ENCODE assay signal across 25 cellular contexts in genomic region chr5:72408127-72408526, GRCh38.
DNase-seq lines count a peak whose midpoint lies in the region; ATAC-seq and TF ChIP-seq lines count a peak whose summit lies in the region.
"Had no signal": no experiment of that assay in that cellular context is flagged by ENCODE, and none has a peak within 500 bp of the region (broad histone marks: within the 10 kb centered on the region; RNA-seq: fewer than 3 reads in every experiment).

No MANE protein-coding gene starts in this region.

- H3K9me3 Mint-ChIP-seq in brain (peaks cover 0 to 8% (median 3%) of the 10 kb centered on the region in 5 experiments), neural progenitor cell (peaks cover 19% of the 10 kb centered on the region)
- H3K9me3 Mint-ChIP-seq: CD4-positive, alpha-beta T cell had no signal

- H3K9ac ChIP-seq in IMR-90 (ENCODE audit: low read depth, low read length): no peak overlapping the region
- H3K9ac ChIP-seq in neural progenitor cell: no peak overlapping the region
- H3K9ac ChIP-seq: BLaER1 treated with 17β-estradiol and CSF1 and Interleukin-3, amounts not matched to agents 10 nM and 100 nM had no signal

- no peaks in the 10 kb centered on the region for H3K79me1 ChIP-seq in IMR-90 (ENCODE audit: low read depth in 1 of 2, low read length in 2 of 2)

- H3K56ac ChIP-seq in IMR-90 (ENCODE audit: extremely low read depth, insufficient read depth, low read length): no peak overlapping the region

- no peak for DNase-seq in IMR-90
- DNase-seq in neural progenitor cell (ENCODE audit: low spot score): no peak
- no peak for DNase-seq in uterus
- no peak for DNase-seq in stimulated activated CD4-positive, alpha-beta T cell treated with anti-CD3 and anti-CD28 coated beads, Interleukin-15, amount 100 ng/mL, for 24 hours
- no peak for DNase-seq in esophagus squamous epithelium (lab: John Stamatoyannopoulos, UW)
- DNase-seq: AML-193; CD4-positive, alpha-beta T cell; COR-L47; DMS53; Karpas-422; NCI-H1105 treated with DMSO at 0.1 percent for 48 hours; NCI-H146; NCI-H1930; NCI-H2107; NCI-H446; NCI-H524 treated with DMSO at 0.1 percent for 48 hours; NCI-H774; NK-92 treated with Interleukin-12 subunit alpha and Interleukin-12 subunit beta, amount 100 ng/mL, for 24 hours; Right ventricle myocardium superior; RPMI8226 had no signal

- H3K23ac ChIP-seq in IMR-90 (ENCODE audit: low read depth, low read length): no peak overlapping the region

- BruUV-seq in IMR-90 (replicated peaks; lab: Mats Ljungman, UMichigan): no TSS peak

- H3F3A ChIP-seq in neural progenitor cell (ENCODE audit: low read depth): no peaks in the 10 kb centered on the region

- H3K4me3 Mint-ChIP-seq in brain (no peak overlapping the region), neural progenitor cell (no peak overlapping the region)
- H3K4me3 Mint-ChIP-seq: CD4-positive, alpha-beta T cell had no signal

- dilution Hi-C loops in IMR-90 (cut with HindIII; ENCODE audit: low sequenced_read_pairs, unreplicated experiment): no loop called here

- H3K27me3 Mint-ChIP-seq in brain: no peaks in the 10 kb centered on the region
- H3K27me3 Mint-ChIP-seq in neural progenitor cell (ENCODE audit: insufficient read depth, low read depth): no peaks in the 10 kb centered on the region

- H3K27me3 ChIP-seq in IMR-90 (ENCODE audit: control insufficient read depth, insufficient read depth, low read length) (no peaks in the 10 kb centered on the region), neural progenitor cell (no peaks in the 10 kb centered on the region), uterus (no peaks in the 10 kb centered on the region), esophagus squamous epithelium (no peaks in the 10 kb centered on the region)
- H3K27me3 ChIP-seq: BLaER1 treated with 17β-estradiol and CSF1 and Interleukin-3, amounts not matched to agents 10 nM and 100 nM had no signal

- peaks cover 7% of the 10 kb centered on the region for H3K4me1 ChIP-seq in IMR-90 (ENCODE audit: control insufficient read depth, insufficient read depth, low read length)
- no peaks in the 10 kb centered on the region for H3K4me1 ChIP-seq in neural progenitor cell
- no peaks in the 10 kb centered on the region for H3K4me1 ChIP-seq in uterus
- H3K4me1 ChIP-seq in esophagus squamous epithelium: peaks cover 0 to 3% (median 0%) of the 10 kb centered on the region in 3 donors
- H3K4me1 ChIP-seq: BLaER1 treated with 17β-estradiol and CSF1 and Interleukin-3, amounts not matched to agents 10 nM and 100 nM had no signal

- no peak overlapping the region for H4K91ac ChIP-seq in IMR-90 (ENCODE audit: insufficient read depth, low read depth, low read length)

- no peaks in the 10 kb centered on the region for H3K9me3 ChIP-seq in IMR-90 (ENCODE audit: control insufficient read depth, insufficient read depth, low read length)
- no peaks in the 10 kb centered on the region for H3K9me3 ChIP-seq in neural progenitor cell (ENCODE audit: low read depth)
- H3K9me3 ChIP-seq in uterus: no peaks in the 10 kb centered on the region
- H3K9me3 ChIP-seq in esophagus squamous epithelium: no peaks in the 10 kb centered on the region

- no peak overlapping the region for H2BK15ac ChIP-seq in IMR-90 (ENCODE audit: low read depth, low read length)

- H3K18ac ChIP-seq in IMR-90 (ENCODE audit: low read depth, low read length): no peak overlapping the region

- POLR2A ChIA-PET in IMR-90 (lab: Charles Lee; ENCODE audit: unreplicated experiment): no interaction called here

- no peak overlapping the region for H2BK20ac ChIP-seq in IMR-90 (ENCODE audit: low read depth, low read length)

- no peak overlapping the region for H2AFZ ChIP-seq in IMR-90 (replicated peaks; ENCODE audit: low read length, poor library complexity)
- H2AFZ ChIP-seq in neural progenitor cell (replicated peaks): no peak overlapping the region

- no peak overlapping the region for H3K4ac ChIP-seq in IMR-90 (ENCODE audit: low read depth, low read length)

- WGBS in IMR-90 (ENCODE audit: extremely low coverage in 2 of 2, insufficient read length in 1 of 2), 2 experiments: 80% methylated on average over 1 of the region's 5 CpGs; no CpG with 5 or more reads in 1 of the 2 experiments
- 79 to 91% methylated on average over 5 of the region's 5 CpGs for WGBS in esophagus squamous epithelium, 2 donors

- TF ChIP-seq RAD21 in IMR-90 (IDR thresholded peaks at IDR 0.05; ENCODE audit: low read length): no peak

- H2AK5ac ChIP-seq in IMR-90 (ENCODE audit: low read depth, low read length): no peak overlapping the region

- H3K4me2 ChIP-seq in IMR-90 (ENCODE audit: low read depth, low read length): no peak overlapping the region
- H3K4me2 ChIP-seq in neural progenitor cell: no peak overlapping the region
- H3K4me2 ChIP-seq: BLaER1 treated with 17β-estradiol and CSF1 and Interleukin-3, amounts not matched to agents 10 nM and 100 nM had no signal

- TF ChIP-seq CTCF in IMR-90 (conservative IDR thresholded peaks at IDR 0.05; ENCODE audit: low read depth, low read length): no peak
- TF ChIP-seq CTCF in brain (conservative IDR thresholded peaks at IDR 0.05): no peak
- TF ChIP-seq CTCF in neural progenitor cell (IDR thresholded peaks at IDR 0.05): no peak
- no peak for TF ChIP-seq CTCF in uterus (IDR thresholded peaks at IDR 0.05)
- TF ChIP-seq CTCF in esophagus squamous epithelium (IDR thresholded peaks at IDR 0.05): no peak

- peaks cover 18% of the 10 kb centered on the region for H3K4me1 Mint-ChIP-seq in brain
- H3K4me1 Mint-ChIP-seq in neural progenitor cell: peaks cover 34% of the 10 kb centered on the region

- no peaks in the 10 kb centered on the region for H3K36me3 ChIP-seq in IMR-90 (ENCODE audit: control insufficient read depth, insufficient read depth, low read length)
- H3K36me3 ChIP-seq in neural progenitor cell: no peaks in the 10 kb centered on the region
- H3K36me3 ChIP-seq in uterus: no peaks in the 10 kb centered on the region
- H3K36me3 ChIP-seq in esophagus squamous epithelium: no peaks in the 10 kb centered on the region
- H3K36me3 ChIP-seq: BLaER1 treated with 17β-estradiol and CSF1 and Interleukin-3, amounts not matched to agents 10 nM and 100 nM had no signal

- H3K36me3 Mint-ChIP-seq in brain (no peaks in the 10 kb centered on the region), neural progenitor cell (peaks cover 7% of the 10 kb centered on the region)

- H3K14ac ChIP-seq in IMR-90 (replicated peaks; ENCODE audit: low read depth, low read length): no peak overlapping the region

- TF ChIP-seq POLR2A in IMR-90 (IDR thresholded peaks at IDR 0.05; ENCODE audit: low read depth, low read length) (no peak), uterus (IDR thresholded peaks at IDR 0.05) (no peak), esophagus squamous epithelium (IDR thresholded peaks at IDR 0.05) (no peak)

- no peaks in the 10 kb centered on the region for H3K9me1 ChIP-seq in IMR-90 (ENCODE audit: insufficient read depth, low read length)

- H4K20me1 ChIP-seq in IMR-90 (ENCODE audit: insufficient read depth, low read length) (no peaks in the 10 kb centered on the region), neural progenitor cell (ENCODE audit: low read depth) (no peaks in the 10 kb centered on the region)
- H4K20me1 ChIP-seq: BLaER1 treated with 17β-estradiol and CSF1 and Interleukin-3, amounts not matched to agents 10 nM and 100 nM had no signal

- no peak overlapping the region for H3K27ac ChIP-seq in IMR-90 (ENCODE audit: insufficient read depth, low read length)
- no peak overlapping the region for H3K27ac ChIP-seq in neural progenitor cell
- peak overlapping the region; percentile 11 to 17 for H3K27ac ChIP-seq in uterus
- H3K27ac ChIP-seq in esophagus squamous epithelium: no peak overlapping the region
- H3K27ac ChIP-seq: BLaER1 treated with 17β-estradiol and CSF1 and Interleukin-3, amounts not matched to agents 10 nM and 100 nM; HL-60 had no signal

- in situ Hi-C loops in IMR-90 (cut with MboI; ENCODE audit: low sequenced_read_pairs): no loop called here

- no peaks in the 10 kb centered on the region for H3K79me2 ChIP-seq in neural progenitor cell (ENCODE audit: low read depth)

- ATAC-seq in IMR-90 (ENCODE audit: low read depth): no peak
- ATAC-seq in GM18868 (IDR thresholded peaks at IDR 0.05; ENCODE audit: unreplicated experiment): no peak
- ATAC-seq: HCT116 had no signal

- no peak overlapping the region for H2AK9ac ChIP-seq in IMR-90 (replicated peaks; ENCODE audit: low read depth, low read length, poor library complexity)

- intact Hi-C loops in IMR-90 (cut with micrococcal nuclease) (no loop called here), uterus (cut with DNase I; ENCODE audit: low total_unique reads) (no loop called here), esophagus squamous epithelium (cut with DNase I) (no loop called here)

- CTCF ChIA-PET in IMR-90 (lab: Yijun Ruan, JAX): no interaction called here

- H2BK120ac ChIP-seq in IMR-90 (ENCODE audit: low read depth, low read length): peak overlapping the region; percentile 7; the same call in 1 of the 2 replicates

- H3K4me3 ChIP-seq in IMR-90 (ENCODE audit: insufficient read depth, low read depth, low read length) (no peak overlapping the region), neural progenitor cell (no peak overlapping the region), uterus (no peak overlapping the region), esophagus squamous epithelium (no peak overlapping the region)
- H3K4me3 ChIP-seq: BLaER1 treated with 17β-estradiol and CSF1 and Interleukin-3, amounts not matched to agents 10 nM and 100 nM had no signal

- no peak overlapping the region for H2BK5ac ChIP-seq in IMR-90 (ENCODE audit: low read depth, low read length, poor library complexity, severe bottlenecking)

- H3K27ac Mint-ChIP-seq in brain (peak overlapping the region in 3 of 5 experiments; percentile 8 to 38 (median 25)), neural progenitor cell (peak overlapping the region; percentile 95)
- H3K27ac Mint-ChIP-seq: CD4-positive, alpha-beta T cell had no signal

- H4K5ac ChIP-seq in IMR-90 (ENCODE audit: low read depth, low read length): no peak overlapping the region

- H4K8ac ChIP-seq in IMR-90 (ENCODE audit: low read depth in 2 of 2, low read length in 2 of 2): no peak overlapping the region

TF ChIP-seq in IMR-90, 13 proteins besides CTCF, POLR2A, EP300 and RAD21 (continues in another document):
- TF ChIP-seq FOS (IDR thresholded peaks at IDR 0.05; ENCODE audit: low read depth, low read length): no peak
- TF ChIP-seq CEBPB (IDR thresholded peaks at IDR 0.05; ENCODE audit: low read depth, low read length): no peak
- no peak for TF ChIP-seq ELK1 (IDR thresholded peaks at IDR 0.05; ENCODE audit: borderline replicate concordance, low read depth, low read length)
- TF ChIP-seq CHD1 (IDR thresholded peaks at IDR 0.05; ENCODE audit: low read depth, low read length): no peak

Comparison
In these comparisons a context has a peak if more than half of its experiments do, and no peak if none do; other contexts are left out.
1. H3K27ac ChIP-seq: peak in uterus (2 of 2); none in IMR-90 (single experiment), neural progenitor cell (single experiment) and esophagus squamous epithelium (0 of 4).